Comparison of ENCODE assay signal across 24 cellular contexts in the genomic region with DNA sequence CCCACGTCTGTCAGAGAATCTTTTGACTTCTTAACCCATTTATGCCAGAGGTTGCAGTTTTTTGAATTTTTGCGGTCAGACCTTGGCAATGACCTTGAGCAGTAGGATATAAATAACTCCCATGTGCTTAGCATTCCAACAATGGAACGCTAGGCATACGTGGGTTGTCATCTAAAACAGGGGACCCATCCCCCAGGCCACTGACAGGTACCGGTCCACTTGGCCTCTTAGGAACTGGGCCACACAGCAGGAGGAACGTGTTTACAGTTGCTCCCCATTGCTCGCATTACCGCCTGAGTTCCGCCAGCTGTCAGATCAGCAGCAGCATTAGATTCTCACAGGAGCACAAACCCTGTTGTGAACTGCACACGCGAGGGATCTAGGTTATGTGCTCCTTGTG.
A peak's percentile ranks its signal among the peaks of the same experiment; 100 is the strongest.
DNase-seq lines count a peak whose midpoint lies in the region; ATAC-seq and TF ChIP-seq lines count a peak whose summit lies in the region.
"Had no signal": no experiment of that assay in that cellular context is flagged by ENCODE, and none has a peak within 500 bp of the region (broad histone marks: within the 10 kb centered on the region; RNA-seq: fewer than 3 reads in every experiment).

No MANE protein-coding gene starts in this region.

- intact Hi-C loops in posterior vena cava (cut with DNase I), result loop anchor here in 1 of 2 donors (10.0 kb wide), 1 partner anchor 59 kb away; no protein-coding TSS in a partner anchor

- peaks cover 24% of the 10 kb centered on the region for H3K4me1 ChIP-seq in SJCRH30
- H3K4me1 ChIP-seq: neural progenitor cell had no signal

- TF ChIP-seq CTCF in AG10803 (conservative IDR thresholded peaks at IDR 0.05; ENCODE audit: low read length), result no peak

- no peak overlapping the region for H3K27ac ChIP-seq in SJCRH30
- H3K27ac ChIP-seq: left lung, neural progenitor cell, uterus, WERI-Rb-1 had no signal

- H3K4me3 ChIP-seq in AG10803 (ENCODE audit: low read length), result no peak overlapping the region
- no peak overlapping the region for H3K4me3 ChIP-seq in SJCRH30
- H3K4me3 ChIP-seq: adrenal gland, left lung, mucosa of descending colon, neural progenitor cell, uterus had no signal

- no peaks in the 10 kb centered on the region for H3K27me3 ChIP-seq in SJCRH30
- H3K27me3 ChIP-seq: adrenal gland, left lung, neural progenitor cell, uterus had no signal

- no peaks in the 10 kb centered on the region for H3K9me3 ChIP-seq in SJCRH30 (replicated peaks)
- H3K9me3 ChIP-seq: adrenal gland, left lung, mucosa of descending colon, uterus had no signal

- DNase-seq in AG10803 (ENCODE audit: low read depth) (peak; percentile 83), RPMI7951 (ENCODE audit: low read depth) (peak; percentile 77), fibroblast of gingiva (ENCODE audit: low read depth) (peak; percentile 59), posterior vena cava (ENCODE audit: low spot score) (peak; percentile 67), SJCRH30 (no peak)
- DNase-seq in NK-92 treated with Interleukin-12 subunit alpha and Interleukin-12 subunit beta, amount 100 ng/mL, for 24 hours (lab: John Stamatoyannopoulos, UW), result no peak
- DNase-seq: activated CD4-positive, alpha-beta T cell treated with anti-CD3 and anti-CD28 coated beads, Interleukin-2, amount 50 U/mL, for 4 hours; activated effector memory CD4-positive, alpha-beta T cell treated with anti-CD3 and anti-CD28 coated beads, Interleukin-2, amount 50 U/mL, for 16 hours; central memory CD4-positive, alpha-beta T cell; DMS 273 treated with DMSO at 0.1 percent for 48 hours; HCEC 1CT; left lung; mucosa of descending colon; NCI-H1694 treated with DMSO at 0.1 percent for 48 hours; NCI-H82; OCI-M1; stimulated activated CD8-positive, alpha-beta memory T cell treated with anti-CD3 and anti-CD28 coated beads, Interleukin-4, amount 100 ng/mL, for 48 hours; T-helper 2 cell; uterus; WERI-Rb-1 had no signal

- ATAC-seq in HG02884 (IDR thresholded peaks at IDR 0.05; ENCODE audit: unreplicated experiment), result no peak
- no peak for ATAC-seq in HG02678 (IDR thresholded peaks at IDR 0.05; ENCODE audit: unreplicated experiment)
- ATAC-seq: left lung, mucosa of descending colon had no signal

- H3K36me3 ChIP-seq in SJCRH30, result no peaks in the 10 kb centered on the region
- H3K36me3 ChIP-seq: adrenal gland, neural progenitor cell, uterus had no signal

Comparison
In these comparisons a context has a peak if more than half of its experiments do, and no peak if none do; other contexts are left out.
1. DNase-seq: peak in AG10803 (single experiment), RPMI7951 (single experiment), fibroblast of gingiva (single experiment) and posterior vena cava (single experiment); none in NK-92 treated with Interleukin-12 subunit alpha and Interleukin-12 subunit beta, amount 100 ng/mL, for 24 hours (single experiment) and SJCRH30 (0 of 2).